15 cellular contexts compared by ENCODE assay signal in genomic region chr17:50638572-50638850, GRCh38. TPM values are rescaled to one million over a fixed set of nuclear protein-coding genes. Genes with fewer than 3 reads are reported as not detected.
DNase-seq lines count a peak whose midpoint lies in the region; ATAC-seq, FAIRE-seq and TF ChIP-seq lines count a peak whose summit lies in the region.
"Had no signal": no experiment of that assay in that cellular context is flagged by ENCODE, and none has a peak within 500 bp of the region (broad histone marks: within the 10 kb centered on the region; RNA-seq: fewer than 3 reads in every experiment).

No MANE protein-coding gene starts in this region.

- peaks cover 0 to 31% (median 8%) of the 10 kb centered on the region in 11 experiments; a peak in 7 of 22 replicates for H4K20me1 ChIP-seq in BLaER1 treated with 17β-estradiol and CSF1 and Interleukin-3, amounts not matched to agents 10 nM and 100 nM
- no peaks in the 10 kb centered on the region for H4K20me1 ChIP-seq in PC-3 (ENCODE audit: low read length)
- H4K20me1 ChIP-seq in endothelial cell of umbilical vein (replicated peaks; ENCODE audit: control insufficient read depth, extremely low read depth, insufficient read depth, low read length): no peaks in the 10 kb centered on the region

- ATAC-seq in PC-3 (peak; percentile 51), pancreas (peak in 3 of 4 donors; percentile 3 to 12 (median 4)), HG03039 (IDR thresholded peaks at IDR 0.05; ENCODE audit: unreplicated experiment) (no peak), HG03108 (IDR thresholded peaks at IDR 0.05; ENCODE audit: unreplicated experiment) (no peak), GM18867 (IDR thresholded peaks at IDR 0.05; ENCODE audit: unreplicated experiment) (no peak)

- H3K36me3 ChIP-seq in BLaER1 treated with 17β-estradiol and CSF1 and Interleukin-3, amounts not matched to agents 10 nM and 100 nM: no peaks in the 10 kb centered on the region
- H3K36me3 ChIP-seq in PC-3 (ENCODE audit: low read depth, low read length) (peaks cover 11% of the 10 kb centered on the region; the same call in 1 of the 2 replicates), endothelial cell of umbilical vein (ENCODE audit: control insufficient read depth in 2 of 2, extremely low read depth in 1 of 2, insufficient read depth in 2 of 2, low read length in 2 of 2) (no peaks in the 10 kb centered on the region), pancreas (no peaks in the 10 kb centered on the region)
- H3K36me3 ChIP-seq: MG63, upper lobe of right lung had no signal

- POLR2A ChIA-PET in PC-3 (lab: Charles Lee; ENCODE audit: unreplicated experiment): interaction anchor here (0.6 to 1.5 kb wide), 5 partner anchors 11 to 60 kb away, joined by 3 to 11 read pairs (median 5); no protein-coding TSS in a partner anchor
- POLR2A ChIA-PET in endothelial cell of umbilical vein (lab: Charles Lee): interaction anchor here (2.8 kb wide), 1 partner anchor 23 kb away, joined by 23 read pairs; no protein-coding TSS in a partner anchor

- 42% methylated on average over 1 of the region's 1 CpG for WGBS in pancreas, 2 donors

- TF ChIP-seq CTCF in PC-3 (conservative IDR thresholded peaks at IDR 0.05; ENCODE audit: low read depth, low read length) (no peak), endothelial cell of umbilical vein (IDR thresholded peaks at IDR 0.05; ENCODE audit: extremely low read depth in 1 of 2, insufficient read depth in 1 of 2, low read depth in 1 of 2, low read length in 2 of 2) (no peak), pancreas (IDR thresholded peaks at IDR 0.05) (no peak)

- no peak for TF ChIP-seq POLR2A in endothelial cell of umbilical vein (IDR thresholded peaks at IDR 0.05; ENCODE audit: low read depth, low read length)

- no peaks in the 10 kb centered on the region for H3K9me3 ChIP-seq in BLaER1 treated with 17β-estradiol and CSF1 and Interleukin-3, amounts not matched to agents 10 nM and 100 nM (replicated peaks in 1 of 11)
- H3K9me3 ChIP-seq in PC-3 (ENCODE audit: low read length): no peaks in the 10 kb centered on the region
- no peaks in the 10 kb centered on the region for H3K9me3 ChIP-seq in endothelial cell of umbilical vein (replicated peaks; ENCODE audit: control insufficient read depth, insufficient read depth, low read length)
- no peaks in the 10 kb centered on the region for H3K9me3 ChIP-seq in pancreas
- H3K9me3 ChIP-seq: MG63, upper lobe of right lung had no signal

- peak overlapping the region in 1 of 11 experiments; percentile 11; a peak in 1 of 22 replicates for H3K27ac ChIP-seq in BLaER1 treated with 17β-estradiol and CSF1 and Interleukin-3, amounts not matched to agents 10 nM and 100 nM
- H3K27ac ChIP-seq in PC-3 (ENCODE audit: low read length) (peak overlapping the region; percentile 90), endothelial cell of umbilical vein (ENCODE audit: insufficient read depth, low read depth, low read length) (peak overlapping the region; percentile 72), pancreas (peak overlapping the region; percentile 50 to 85 (median 74))
- H3K27ac ChIP-seq: upper lobe of right lung had no signal

- H3F3A ChIP-seq in PC-3 (ENCODE audit: low read length, unreplicated experiment): peaks cover 12% of the 10 kb centered on the region

- DNase-seq in PC-3: peak; percentile 94
- DNase-seq in endothelial cell of umbilical vein (ENCODE audit: low read depth, low spot score): no peak
- DNase-seq in pancreas: peak in 2 of 6 donors; percentile 21 to 23
- no peak for DNase-seq in COR-L47 (lab: John Stamatoyannopoulos, UW)
- DNase-seq: activated CD4-positive, alpha-beta T cell treated with anti-CD3 and anti-CD28 coated beads for 48 hours; activated naive CD4-positive, alpha-beta T cell treated with anti-CD3 and anti-CD28 coated beads, Interleukin-2, amount 50 U/mL, for 16 hours; NCI-H524; retina; upper lobe of right lung had no signal

- BruUV-seq in PC-3 (replicated peaks; lab: Mats Ljungman, UMichigan) (no TSS peak), endothelial cell of umbilical vein (replicated peaks; lab: Mats Ljungman, UMichigan) (no TSS peak)

- H3K9ac ChIP-seq in BLaER1 treated with 17β-estradiol and CSF1 and Interleukin-3, amounts not matched to agents 10 nM and 100 nM: no peak overlapping the region
- H3K9ac ChIP-seq in PC-3 (ENCODE audit: low read length) (peak overlapping the region; percentile 49), endothelial cell of umbilical vein (replicated peaks; ENCODE audit: extremely low read depth, insufficient read depth, low read length) (no peak overlapping the region)

- H3K4me2 ChIP-seq in BLaER1 treated with 17β-estradiol and CSF1 and Interleukin-3, amounts not matched to agents 10 nM and 100 nM: peak overlapping the region; percentile 70 to 89 (median 83); a peak in 21 of 22 replicates
- peak overlapping the region; percentile 87 for H3K4me2 ChIP-seq in PC-3 (ENCODE audit: low read length)
- peak overlapping the region; percentile 36 for H3K4me2 ChIP-seq in endothelial cell of umbilical vein (ENCODE audit: insufficient read depth, low read length)

- dilution Hi-C loops in endothelial cell of umbilical vein (cut with MboI; ENCODE audit: extremely low pct_ligation_motif_present, low sequenced_read_pairs): no loop called here

- H3K4me1 ChIP-seq in BLaER1 treated with 17β-estradiol and CSF1 and Interleukin-3, amounts not matched to agents 10 nM and 100 nM: peaks cover 43 to 65% (median 48%) of the 10 kb centered on the region in 10 experiments
- H3K4me1 ChIP-seq in PC-3 (ENCODE audit: insufficient read depth, low read length) (peaks cover 79% of the 10 kb centered on the region), endothelial cell of umbilical vein (ENCODE audit: control insufficient read depth, extremely low read depth, insufficient read depth, low read length) (peaks cover 46% of the 10 kb centered on the region), pancreas (peaks cover 35 to 61% (median 44%) of the 10 kb centered on the region in 3 donors)

- no peak overlapping the region for H3K4me3 ChIP-seq in BLaER1 treated with 17β-estradiol and CSF1 and Interleukin-3, amounts not matched to agents 10 nM and 100 nM
- H3K4me3 ChIP-seq in PC-3 (ENCODE audit: low read length) (peak overlapping the region; percentile 72), endothelial cell of umbilical vein (replicated peaks in 1 of 3; ENCODE audit: insufficient read depth in 1 of 3, low read depth in 1 of 3, low read length in 3 of 3) (no peak overlapping the region), pancreas (no peak overlapping the region)
- H3K4me3 ChIP-seq: MG63, upper lobe of right lung had no signal

- intact Hi-C loops in PC-3 (cut with micrococcal nuclease) (loop anchor here (1.0 to 10.0 kb wide), 3 partner anchors 23 to 244 kb away; partner anchors contain the start of gene LRRC59), endothelial cell of umbilical vein (cut with micrococcal nuclease) (no loop called here), pancreas (cut with DNase I) (no loop called here)

- H3K27me3 ChIP-seq in BLaER1 treated with 17β-estradiol and CSF1 and Interleukin-3, amounts not matched to agents 10 nM and 100 nM: peaks cover 37 to 52% (median 48%) of the 10 kb centered on the region in 11 experiments
- no peaks in the 10 kb centered on the region for H3K27me3 ChIP-seq in PC-3 (ENCODE audit: low read length)
- H3K27me3 ChIP-seq in endothelial cell of umbilical vein (ENCODE audit: control insufficient read depth in 2 of 2, insufficient read depth in 2 of 2, low read length in 2 of 2): no peaks in the 10 kb centered on the region
- H3K27me3 ChIP-seq in pancreas: no peaks in the 10 kb centered on the region
- H3K27me3 ChIP-seq: MG63, upper lobe of right lung had no signal

- no peaks in the 10 kb centered on the region for H3K9me2 ChIP-seq in PC-3 (replicated peaks; ENCODE audit: low read length)

- H2AFZ ChIP-seq in PC-3 (ENCODE audit: low read length): no peak overlapping the region
- H2AFZ ChIP-seq in endothelial cell of umbilical vein (ENCODE audit: low read depth, low read length): no peak overlapping the region

- CTCF ChIA-PET in PC-3 (lab: Charles Lee) (interaction anchor here (0.6 to 3.0 kb wide), 7 partner anchors 12 to 241 kb away, joined by 3 to 19 read pairs (median 4); partner anchors contain the start of gene LRRC59), endothelial cell of umbilical vein (lab: Charles Lee) (interaction anchor here (0.8 to 7.0 kb wide), 13 partner anchors 11 to 241 kb away, joined by 3 to 96 read pairs (median 7); partner anchors contain the start of gene LRRC59)

- H3K79me2 ChIP-seq in PC-3 (ENCODE audit: low read length): peaks cover 76% of the 10 kb centered on the region
- no peaks in the 10 kb centered on the region for H3K79me2 ChIP-seq in endothelial cell of umbilical vein (ENCODE audit: control insufficient read depth, insufficient read depth, low read length)

- FAIRE-seq in endothelial cell of umbilical vein (lab: Jason Lieb, UNC): no peak
- FAIRE-seq in pancreas (lab: Jason Lieb, UNC): no peak
- FAIRE-seq: GM12891 had no signal

- no peaks in the 10 kb centered on the region for H3K9me1 ChIP-seq in endothelial cell of umbilical vein (replicated peaks; ENCODE audit: control insufficient read depth, extremely low read depth, insufficient read depth, low read length)

TF ChIP-seq in endothelial cell of umbilical vein, 7 proteins besides CTCF, POLR2A, EP300 and RAD21 (continues in another document):
- TF ChIP-seq EZH2 (IDR thresholded peaks at IDR 0.05; ENCODE audit: borderline replicate concordance, low read depth, low read length, severe bottlenecking) (no peak), GATA2 (IDR thresholded peaks at IDR 0.05; ENCODE audit: insufficient read depth, insufficient read length, low read depth, low read length) (no peak), JUN (IDR thresholded peaks at IDR 0.05; ENCODE audit: borderline replicate concordance, insufficient read depth, insufficient read length, low read depth) (no peak), POLR2AphosphoS5 (IDR thresholded peaks at IDR 0.05; ENCODE audit: insufficient read depth, low read depth, low read length) (no peak), MYC (IDR thresholded peaks at IDR 0.05; ENCODE audit: low read depth, low read length) (no peak), FOS (IDR thresholded peaks at IDR 0.05; ENCODE audit: borderline replicate concordance, insufficient read depth, low read length) (no peak)

RNA-seq across cellular contexts. Expression of gene ABCC3, which starts 3.8 kb away (rescaled TPM):
- total RNA-seq in PC-3 (2014; rRNA removed) (50.2 and 64.4 TPM in 2 replicates), endothelial cell of umbilical vein (1.1 and 2.1 TPM in 2 replicates), pancreas (100 to 1,000 TPM in 1 of 6 donors, 10 to 100 TPM in 5; 47.2 to 103 (median 83.4) TPM)
- polyA plus RNA-seq in endothelial cell of umbilical vein (2.6 and 4.2 TPM in 2 replicates), pancreas (100 to 1,000 TPM; 163 to 209 TPM)
- polyA plus RNA-seq in endothelial cell of umbilical vein (2011; cell fraction: cytosol; rRNA removed): 1.9 and 2.1 TPM in 2 replicates
- polyA plus RNA-seq in endothelial cell of umbilical vein (2011; cell fraction: nucleus; rRNA removed): 9.6 and 18.4 TPM in 2 replicates
- 1.4 and 1.7 TPM in 2 replicates for polyA plus RNA-seq in endothelial cell of umbilical vein (2012)
- 4.1 and 4.5 TPM in 2 replicates for polyA minus RNA-seq in endothelial cell of umbilical vein
- 19.9 TPM for polyA minus RNA-seq in endothelial cell of umbilical vein (2011; cell fraction: cytosol; rRNA and poly(A)+ RNA removed)
- 3.0 and 5.5 TPM in 2 replicates for polyA minus RNA-seq in endothelial cell of umbilical vein (2011; cell fraction: nucleus; rRNA and poly(A)+ RNA removed)

Comparison
In these comparisons a context has a peak if more than half of its experiments do, and no peak if none do; other contexts are left out.
1. H3K4me2 ChIP-seq: peak in every context shown above with its lines; median percentile 87 in PC-3; 83 in BLaER1 treated with 17β-estradiol and CSF1 and Interleukin-3, amounts not matched to agents 10 nM and 100 nM; 36 in endothelial cell of umbilical vein.
2. ATAC-seq: peak in PC-3 (single experiment) and pancreas (3 of 4); none in HG03039 (single experiment), HG03108 (single experiment) and GM18867 (single experiment).
3. RNA of gene ABCC3, which starts 3.8 kb away (total RNA-seq): 47.2 to 103 TPM in pancreas and 50.2 to 64.4 TPM in PC-3; 1.1 to 2.1 TPM in endothelial cell of umbilical vein; every median in the first group is over 10 times any median in the second.